Comparison of ENCODE assay signal across 1 cellular context in genomic region chr2:25073025-25073424, GRCh38.
TF ChIP-seq lines count a peak whose summit lies in the region.

No MANE protein-coding gene starts in this region.

TF ChIP-seq in WTC11, 78 proteins besides CTCF, POLR2A, EP300 and RAD21 (continued from another document):
- TF ChIP-seq AFF4 (CRISPR knock-in tag; IDR thresholded peaks at IDR 0.05; ENCODE audit: borderline replicate concordance) (no peak), TP53 (CRISPR knock-in tag; IDR thresholded peaks at IDR 0.05) (no peak), ATF6 (CRISPR knock-in tag; IDR thresholded peaks at IDR 0.05) (no peak)
